8 cellular contexts compared by ENCODE assay signal in the genomic region with DNA sequence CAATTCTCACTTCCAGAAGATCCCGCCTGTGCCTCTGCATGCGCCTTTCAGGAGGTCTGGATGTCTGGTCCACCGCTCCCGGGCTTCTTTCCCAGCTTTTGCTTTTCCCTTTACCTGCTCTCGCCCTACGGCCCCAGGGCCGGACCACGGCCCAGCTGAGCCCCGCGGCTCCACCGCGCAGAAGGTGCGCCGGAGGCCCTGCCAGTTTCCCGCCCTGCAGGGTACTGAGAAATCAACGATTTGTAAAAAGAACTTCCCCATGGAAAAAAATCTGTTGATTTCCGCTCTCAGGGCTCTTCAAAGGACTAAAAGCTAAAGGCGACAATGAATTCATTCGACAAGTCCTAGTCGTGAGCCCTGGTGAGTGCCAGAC. TPM values are rescaled to one million over a fixed set of nuclear protein-coding genes. Genes with fewer than 3 reads are reported as not detected.
DNase-seq lines count a peak whose midpoint lies in the region; ATAC-seq, FAIRE-seq and TF ChIP-seq lines count a peak whose summit lies in the region.

No MANE protein-coding gene starts in this region.

- H3K27ac Mint-ChIP-seq in dendritic cell treated with granulocyte-macrophage colony-stimulating factor and Interleukin-4, amounts not matched to agents 40 ng/mL and 50 ng/mL, for 4 days = peak overlapping the region; percentile 96
- peak overlapping the region; percentile 93 for H3K27ac Mint-ChIP-seq in mesothelial cell of epicardium

- peak in 1 of 2 experiments; percentile 21 for DNase-seq in A549 (ENCODE audit: low read depth in 1 of 2, low spot score in 1 of 2)
- DNase-seq in HT1080 (ENCODE audit: low read depth) = peak; percentile 44
- no peak for DNase-seq in mesothelial cell of epicardium (ENCODE audit: low spot score in 2 of 2, unreplicated experiment in 2 of 2)
- no peak for DNase-seq in mucosa of gallbladder (ENCODE audit: low spot score)
- no peak for DNase-seq in NCI-H345 treated with DMSO at 0.1 percent for 48 hours (lab: John Stamatoyannopoulos, UW; ENCODE audit: unreplicated experiment)

- intact Hi-C loops in dendritic cell treated with granulocyte-macrophage colony-stimulating factor and Interleukin-4, amounts not matched to agents 40 ng/mL and 50 ng/mL, for 4 days (cut with micrococcal nuclease) = no loop called here

- TF ChIP-seq EP300 in A549 (IDR thresholded peaks at IDR 0.05) = no peak

- ATAC-seq in A549 (peak; percentile 70 to 73), GM18502 (IDR thresholded peaks at IDR 0.05; ENCODE audit: poor library complexity, unreplicated experiment) (no peak), HG03108 (IDR thresholded peaks at IDR 0.05; ENCODE audit: unreplicated experiment) (no peak)

- POLR2A ChIA-PET in A549 (lab: Yijun Ruan, JAX) = interaction anchor here (1.2 kb wide), 1 partner anchor 268 kb away, joined by 7 read pairs; no protein-coding TSS in a partner anchor

- no peaks in the 10 kb centered on the region for H3K9me3 Mint-ChIP-seq in dendritic cell treated with granulocyte-macrophage colony-stimulating factor and Interleukin-4, amounts not matched to agents 40 ng/mL and 50 ng/mL, for 4 days
- H3K9me3 Mint-ChIP-seq in mesothelial cell of epicardium = no peaks in the 10 kb centered on the region

- peaks cover 4% of the 10 kb centered on the region for H3K27me3 Mint-ChIP-seq in dendritic cell treated with granulocyte-macrophage colony-stimulating factor and Interleukin-4, amounts not matched to agents 40 ng/mL and 50 ng/mL, for 4 days
- H3K27me3 Mint-ChIP-seq in mesothelial cell of epicardium (ENCODE audit: low read depth) = peaks cover 6% of the 10 kb centered on the region

- peak overlapping the region; percentile 49 for H3K4me3 ChIP-seq in A549

- TF ChIP-seq CTCF in A549 (IDR thresholded peaks at IDR 0.05) = no peak
- TF ChIP-seq CTCF in mesothelial cell of epicardium (IDR thresholded peaks at IDR 0.05; ENCODE audit: unreplicated experiment) = no peak

- H3K4me3 Mint-ChIP-seq in dendritic cell treated with granulocyte-macrophage colony-stimulating factor and Interleukin-4, amounts not matched to agents 40 ng/mL and 50 ng/mL, for 4 days = peak overlapping the region; percentile 81
- peak overlapping the region; percentile 74 for H3K4me3 Mint-ChIP-seq in mesothelial cell of epicardium

- no peak for TF ChIP-seq RAD21 in A549 (conservative IDR thresholded peaks at IDR 0.05 in 1 of 2, IDR thresholded peaks at IDR 0.05 in 1 of 2)

- H3K4me1 Mint-ChIP-seq in dendritic cell treated with granulocyte-macrophage colony-stimulating factor and Interleukin-4, amounts not matched to agents 40 ng/mL and 50 ng/mL, for 4 days (ENCODE audit: low read depth) = peaks cover 18% of the 10 kb centered on the region
- peaks cover 5% of the 10 kb centered on the region for H3K4me1 Mint-ChIP-seq in mesothelial cell of epicardium

- no peak for FAIRE-seq in A549 (lab: Jason Lieb, UNC)

- H3K36me3 Mint-ChIP-seq in dendritic cell treated with granulocyte-macrophage colony-stimulating factor and Interleukin-4, amounts not matched to agents 40 ng/mL and 50 ng/mL, for 4 days (ENCODE audit: low read depth) = no peaks in the 10 kb centered on the region
- no peaks in the 10 kb centered on the region for H3K36me3 Mint-ChIP-seq in mesothelial cell of epicardium

- H3K4me2 ChIP-seq in A549 = peak overlapping the region; percentile 77

- H3K27ac ChIP-seq in A549 = peak overlapping the region; percentile 87 to 89

- H3K4me1 ChIP-seq in A549 = peaks cover 5% of the 10 kb centered on the region; the same call in 2 of the 3 replicates

- H3K9me3 ChIP-seq in A549 = no peaks in the 10 kb centered on the region

- 1% methylated on average over 18 of the region's 20 CpGs for WGBS in A549 (ENCODE audit: missing lambda C conversion rate)

- no peak for TF ChIP-seq POLR2A in A549 (IDR thresholded peaks at IDR 0.05; ENCODE audit: low read length)

- CTCF ChIA-PET in A549 (lab: Yijun Ruan, JAX) = interaction anchor here (1.2 to 1.3 kb wide), 2 partner anchors 268 to 277 kb away, joined by 3 to 5 read pairs; no protein-coding TSS in a partner anchor

TF ChIP-seq in A549, 52 proteins besides CTCF, POLR2A, EP300 and RAD21:
- TF ChIP-seq, protein P1, sequence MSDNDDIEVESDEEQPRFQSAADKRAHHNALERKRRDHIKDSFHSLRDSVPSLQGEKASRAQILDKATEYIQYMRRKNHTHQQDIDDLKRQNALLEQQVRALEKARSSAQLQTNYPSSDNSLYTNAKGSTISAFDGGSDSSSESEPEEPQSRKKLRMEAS (IDR thresholded peaks at IDR 0.05) = peak; percentile 42; the same call in 1 of the 2 replicates
- TF ChIP-seq, protein P2, sequence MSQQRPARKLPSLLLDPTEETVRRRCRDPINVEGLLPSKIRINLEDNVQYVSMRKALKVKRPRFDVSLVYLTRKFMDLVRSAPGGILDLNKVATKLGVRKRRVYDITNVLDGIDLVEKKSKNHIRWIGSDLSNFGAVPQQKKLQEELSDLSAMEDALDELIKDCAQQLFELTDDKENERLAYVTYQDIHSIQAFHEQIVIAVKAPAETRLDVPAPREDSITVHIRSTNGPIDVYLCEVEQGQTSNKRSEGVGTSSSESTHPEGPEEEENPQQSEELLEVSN (IDR thresholded peaks at IDR 0.05; ENCODE audit: borderline replicate concordance, low read depth) = peak; percentile 68; the same call in 1 of the 2 replicates
- TF ChIP-seq, protein P3, sequence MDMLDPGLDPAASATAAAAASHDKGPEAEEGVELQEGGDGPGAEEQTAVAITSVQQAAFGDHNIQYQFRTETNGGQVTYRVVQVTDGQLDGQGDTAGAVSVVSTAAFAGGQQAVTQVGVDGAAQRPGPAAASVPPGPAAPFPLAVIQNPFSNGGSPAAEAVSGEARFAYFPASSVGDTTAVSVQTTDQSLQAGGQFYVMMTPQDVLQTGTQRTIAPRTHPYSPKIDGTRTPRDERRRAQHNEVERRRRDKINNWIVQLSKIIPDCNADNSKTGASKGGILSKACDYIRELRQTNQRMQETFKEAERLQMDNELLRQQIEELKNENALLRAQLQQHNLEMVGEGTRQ (IDR thresholded peaks at IDR 0.05) = no peak
- TF ChIP-seq, protein P4, sequence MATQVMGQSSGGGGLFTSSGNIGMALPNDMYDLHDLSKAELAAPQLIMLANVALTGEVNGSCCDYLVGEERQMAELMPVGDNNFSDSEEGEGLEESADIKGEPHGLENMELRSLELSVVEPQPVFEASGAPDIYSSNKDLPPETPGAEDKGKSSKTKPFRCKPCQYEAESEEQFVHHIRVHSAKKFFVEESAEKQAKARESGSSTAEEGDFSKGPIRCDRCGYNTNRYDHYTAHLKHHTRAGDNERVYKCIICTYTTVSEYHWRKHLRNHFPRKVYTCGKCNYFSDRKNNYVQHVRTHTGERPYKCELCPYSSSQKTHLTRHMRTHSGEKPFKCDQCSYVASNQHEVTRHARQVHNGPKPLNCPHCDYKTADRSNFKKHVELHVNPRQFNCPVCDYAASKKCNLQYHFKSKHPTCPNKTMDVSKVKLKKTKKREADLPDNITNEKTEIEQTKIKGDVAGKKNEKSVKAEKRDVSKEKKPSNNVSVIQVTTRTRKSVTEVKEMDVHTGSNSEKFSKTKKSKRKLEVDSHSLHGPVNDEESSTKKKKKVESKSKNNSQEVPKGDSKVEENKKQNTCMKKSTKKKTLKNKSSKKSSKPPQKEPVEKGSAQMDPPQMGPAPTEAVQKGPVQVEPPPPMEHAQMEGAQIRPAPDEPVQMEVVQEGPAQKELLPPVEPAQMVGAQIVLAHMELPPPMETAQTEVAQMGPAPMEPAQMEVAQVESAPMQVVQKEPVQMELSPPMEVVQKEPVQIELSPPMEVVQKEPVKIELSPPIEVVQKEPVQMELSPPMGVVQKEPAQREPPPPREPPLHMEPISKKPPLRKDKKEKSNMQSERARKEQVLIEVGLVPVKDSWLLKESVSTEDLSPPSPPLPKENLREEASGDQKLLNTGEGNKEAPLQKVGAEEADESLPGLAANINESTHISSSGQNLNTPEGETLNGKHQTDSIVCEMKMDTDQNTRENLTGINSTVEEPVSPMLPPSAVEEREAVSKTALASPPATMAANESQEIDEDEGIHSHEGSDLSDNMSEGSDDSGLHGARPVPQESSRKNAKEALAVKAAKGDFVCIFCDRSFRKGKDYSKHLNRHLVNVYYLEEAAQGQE (IDR thresholded peaks at IDR 0.05) = no peak

RNA-seq across cellular contexts. Expression of a gene that starts 7.0 kb away (rescaled TPM):
- polyA plus RNA-seq in A549 (2011; rRNA removed) (56.2 TPM in 1 of 2 replicates, not detected in the other), A549 (2017; fragmentation: RNase III; extraction: RNeasy Plus Mini Kit Qiagen cat#74134 plus additional on column Dnase treatment) (6.5 to 8.5 TPM (median 6.6 TPM) in 3 replicates)
- not detected in 2 replicates for polyA plus RNA-seq in A549 (2012; cell fraction: cytosol; rRNA removed)
- polyA plus RNA-seq in A549 (2012; cell fraction: nucleus; rRNA removed) = not detected in 2 replicates
- 38,453 and 40,699 TPM in 2 replicates for polyA minus RNA-seq in A549 (2011; rRNA and poly(A)+ RNA removed)
- total RNA-seq in HT1080 (2014; rRNA removed; shearing (Covaris generic)) = under 0.01 TPM in 1 of 2 replicates, not detected in the other
- not detected in 2 replicates for polyA plus RNA-seq in HT1080 (2015; cell fraction: cytosol; rRNA removed)
- not detected in 2 replicates for polyA plus RNA-seq in HT1080 (2015; cell fraction: nucleus; rRNA removed)
- total RNA-seq in mesothelial cell of epicardium (3,774 to 3,945 TPM (median 3,937 TPM) in 3 replicates), mucosa of gallbladder (1,358 TPM)

RNA-seq across cellular contexts. Expression of a gene that starts 32.9 kb away (rescaled TPM):
- 4.4 TPM in 2 replicates for polyA plus RNA-seq in A549 (2011; rRNA removed)
- 13.2 TPM in 2 replicates for polyA plus RNA-seq in A549 (2012; cell fraction: cytosol; rRNA removed)
- polyA plus RNA-seq in A549 (2012; cell fraction: nucleus; rRNA removed) = 55.2 and 67.4 TPM in 2 replicates
- 6.8 to 11.8 TPM (median 10.6 TPM) in 3 replicates for polyA plus RNA-seq in A549 (2017; fragmentation: RNase III; extraction: RNeasy Plus Mini Kit Qiagen cat#74134 plus additional on column Dnase treatment)
- 4.7 and 7.1 TPM in 2 replicates for polyA minus RNA-seq in A549 (2011; rRNA and poly(A)+ RNA removed)
- 13.2 and 14.3 TPM in 2 replicates for total RNA-seq in HT1080 (2014; rRNA removed; shearing (Covaris generic))
- polyA plus RNA-seq in HT1080 (2015; cell fraction: cytosol; rRNA removed) = 4.6 and 6.9 TPM in 2 replicates
- 45.3 and 49.2 TPM in 2 replicates for polyA plus RNA-seq in HT1080 (2015; cell fraction: nucleus; rRNA removed)
- 81.3 to 86.4 TPM (median 86.1 TPM) in 3 replicates for total RNA-seq in mesothelial cell of epicardium
- 33.0 TPM for total RNA-seq in mucosa of gallbladder

Comparison
In these comparisons a context has a peak if more than half of its experiments do, and no peak if none do; other contexts are left out.
1. ATAC-seq: peak in A549 (2 of 2); none in GM18502 (single experiment) and HG03108 (single experiment).
2. RNA of a gene that starts 7.0 kb away (total RNA-seq): 3,774 to 3,945 TPM in mesothelial cell of epicardium and 1,358 TPM in mucosa of gallbladder (single experiment); under 0.01 TPM in HT1080; every median in the first group is over 1,000 times any median in the second.